8 cellular contexts compared by ENCODE assay signal in the genomic region with DNA sequence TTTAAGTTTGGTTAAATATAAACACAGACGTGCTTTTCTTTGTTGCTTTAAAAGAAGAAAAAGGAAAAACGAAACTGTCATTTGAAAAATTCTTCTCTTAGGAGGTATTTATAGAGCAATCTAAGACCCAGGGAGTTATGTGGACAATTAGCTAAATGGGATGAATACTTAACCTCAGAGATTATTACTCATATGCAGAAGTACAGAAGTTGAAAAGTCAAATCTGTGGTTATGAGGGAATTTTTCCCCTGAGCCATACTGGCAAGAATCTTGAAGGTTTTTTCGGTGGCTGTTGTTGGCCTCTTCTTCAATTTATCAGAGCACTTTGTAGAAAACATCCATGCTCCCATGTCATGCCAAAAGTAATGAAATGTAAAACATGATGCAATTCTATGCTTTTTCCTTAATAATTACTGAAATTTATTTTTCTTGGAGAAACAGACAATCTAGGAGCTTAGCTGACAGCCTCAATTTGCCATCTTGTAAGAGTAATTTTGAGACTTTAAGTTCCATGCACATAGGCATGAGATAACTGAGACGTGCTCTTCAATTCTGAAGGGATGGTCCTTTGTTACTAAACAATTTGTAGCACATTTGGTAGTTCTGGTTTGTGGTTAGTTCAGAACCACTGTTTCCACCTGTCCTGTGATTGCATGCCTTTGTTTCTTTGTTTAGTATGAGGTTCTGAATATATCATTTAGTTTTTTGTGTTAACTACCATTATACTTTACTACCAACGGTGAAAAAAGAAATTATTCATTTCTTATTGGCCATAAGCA.
DNase-seq lines count a peak whose midpoint lies in the region; ATAC-seq, FAIRE-seq and TF ChIP-seq lines count a peak whose summit lies in the region.

No MANE protein-coding gene starts in this region.

- TF ChIP-seq CTCF in astrocyte (IDR thresholded peaks at IDR 0.05; ENCODE audit: insufficient read depth, low read depth, low read length) = no peak
- no peak for TF ChIP-seq CTCF in gastrocnemius medialis (IDR thresholded peaks at IDR 0.05 in 4 of 5, conservative IDR thresholded peaks at IDR 0.05 in 1 of 5)

- peak overlapping the region; percentile 68 for H3K27ac Mint-ChIP-seq in astrocyte (ENCODE audit: unreplicated experiment)

- no peak overlapping the region for H2AFZ ChIP-seq in astrocyte (ENCODE audit: low read depth, low read length)

- in situ Hi-C loops in gastrocnemius medialis (cut with MboI; ENCODE audit: low sequenced_read_pairs in 4 of 4) = no loop called here

- H4K20me1 ChIP-seq in astrocyte (ENCODE audit: insufficient read depth, low read length) = peaks cover 3% of the 10 kb centered on the region

- peaks cover 25% of the 10 kb centered on the region for H3K36me3 Mint-ChIP-seq in astrocyte (ENCODE audit: low read depth, unreplicated experiment)

- no peaks in the 10 kb centered on the region for H3K9me3 Mint-ChIP-seq in astrocyte (ENCODE audit: unreplicated experiment)

- no peaks in the 10 kb centered on the region for H3K27me3 Mint-ChIP-seq in astrocyte (ENCODE audit: low read depth, unreplicated experiment)

- DNase-seq in Right ventricle myocardium inferior (ENCODE audit: missing footprints) = no peak
- DNase-seq in left cardiac atrium = no peak
- peak; percentile 93 for DNase-seq in astrocyte (ENCODE audit: low read depth)
- peak; percentile 76 for DNase-seq in stromal cell of bone marrow (ENCODE audit: low read depth)
- DNase-seq in NCI-H446 treated with DMSO at 0.1 percent for 48 hours (lab: John Stamatoyannopoulos, UW) = no peak
- no peak for DNase-seq in NCI-H510A (lab: John Stamatoyannopoulos, UW)
- DNase-seq in gastrocnemius medialis = no peak

- peak overlapping the region; percentile 35 for H3K9ac ChIP-seq in astrocyte (ENCODE audit: low read length)

- peaks cover 20% of the 10 kb centered on the region for H3K4me1 ChIP-seq in astrocyte (ENCODE audit: insufficient read depth, low read length)
- no peaks in the 10 kb centered on the region for H3K4me1 ChIP-seq in gastrocnemius medialis

- no peaks in the 10 kb centered on the region for H3K27me3 ChIP-seq in astrocyte (ENCODE audit: insufficient read depth, low read length)
- H3K27me3 ChIP-seq in gastrocnemius medialis = no peaks in the 10 kb centered on the region

- intact Hi-C loops in Right ventricle myocardium inferior (cut with DNase I) = no loop called here
- intact Hi-C loops in left cardiac atrium (cut with DNase I) = no loop called here
- intact Hi-C loops in gastrocnemius medialis (cut with DNase I; ENCODE audit: low total_unique reads) = no loop called here

- ATAC-seq in Right ventricle myocardium inferior (peak; percentile 39), left cardiac atrium (no peak), HG02943 (IDR thresholded peaks at IDR 0.05; ENCODE audit: low read depth, unreplicated experiment) (peak; percentile 54), gastrocnemius medialis (no peak)

- H3K27ac ChIP-seq in astrocyte (ENCODE audit: low read depth, low read length) (peak overlapping the region; percentile 69), gastrocnemius medialis (no peak overlapping the region)

- H3K4me3 Mint-ChIP-seq in astrocyte (ENCODE audit: unreplicated experiment) = peak overlapping the region; percentile 24

- H3K9me3 ChIP-seq in astrocyte (ENCODE audit: insufficient read depth, low read depth, low read length) (no peaks in the 10 kb centered on the region), gastrocnemius medialis (no peaks in the 10 kb centered on the region)

- no peaks in the 10 kb centered on the region for H3K79me2 ChIP-seq in astrocyte (ENCODE audit: insufficient read depth, low read length)

- H3K4me3 ChIP-seq in astrocyte (ENCODE audit: insufficient read depth, low read depth, low read length) (peak overlapping the region; percentile 19), gastrocnemius medialis (no peak overlapping the region)

- H3K36me3 ChIP-seq in astrocyte (ENCODE audit: insufficient read depth, low read length) (peaks cover 27% of the 10 kb centered on the region), gastrocnemius medialis (no peaks in the 10 kb centered on the region)

- H3K4me2 ChIP-seq in astrocyte (ENCODE audit: low read length) = peak overlapping the region; percentile 74

- FAIRE-seq in astrocyte (lab: Jason Lieb, UNC) = peak; percentile 63

- H3K4me1 Mint-ChIP-seq in astrocyte (ENCODE audit: low read depth, unreplicated experiment) = peaks cover 31% of the 10 kb centered on the region

- TF ChIP-seq POLR2A in gastrocnemius medialis (IDR thresholded peaks at IDR 0.05) = no peak

Comparison
In these comparisons a context has a peak if more than half of its experiments do, and no peak if none do; other contexts are left out.
1. ATAC-seq: peak in Right ventricle myocardium inferior (single experiment) and HG02943 (single experiment); none in left cardiac atrium (0 of 2) and gastrocnemius medialis (0 of 2).
2. DNase-seq: peak in astrocyte (single experiment) and stromal cell of bone marrow (single experiment); none in Right ventricle myocardium inferior (single experiment), left cardiac atrium (single experiment), NCI-H446 treated with DMSO at 0.1 percent for 48 hours (single experiment), NCI-H510A (single experiment) and gastrocnemius medialis (0 of 2).